In genomic region chr2:240440704-240441320, GRCh38 we compare ENCODE assay signal across 18 cellular contexts. TPM values are rescaled to one million over a fixed set of nuclear protein-coding genes. Genes with fewer than 3 reads are reported as not detected.
DNase-seq lines count a peak whose midpoint lies in the region; ATAC-seq and TF ChIP-seq lines count a peak whose summit lies in the region.
"Had no signal": no experiment of that assay in that cellular context is flagged by ENCODE, and none has a peak within 500 bp of the region (broad histone marks: within the 10 kb centered on the region; RNA-seq: fewer than 3 reads in every experiment).

No MANE protein-coding gene starts in this region.

- H3K9me3 ChIP-seq in right cardiac atrium (ENCODE audit: control insufficient read depth, low read length) (no peaks in the 10 kb centered on the region), ovary (no peaks in the 10 kb centered on the region)
- H3K9me3 ChIP-seq: BLaER1 had no signal

- ATAC-seq in Right ventricle myocardium inferior: no peak
- ATAC-seq in right cardiac atrium: no peak
- ATAC-seq in GM19023 (IDR thresholded peaks at IDR 0.05; ENCODE audit: unreplicated experiment): no peak
- ATAC-seq: Panc1 had no signal

- H3K36me3 Mint-ChIP-seq in activated naive CD8-positive, alpha-beta T cell treated with anti-CD3 and anti-CD28 coated beads for 36 hours: no peaks in the 10 kb centered on the region
- H3K36me3 Mint-ChIP-seq: CD8-positive, alpha-beta memory T cell had no signal

- H3K27ac ChIP-seq in right cardiac atrium (ENCODE audit: low read length) (no peak overlapping the region), ovary (no peak overlapping the region)
- H3K27ac ChIP-seq: BLaER1 had no signal

- no peak overlapping the region for H3K4me3 Mint-ChIP-seq in activated naive CD8-positive, alpha-beta T cell treated with anti-CD3 and anti-CD28 coated beads for 36 hours
- H3K4me3 Mint-ChIP-seq: CD8-positive, alpha-beta memory T cell had no signal

- no peak overlapping the region for H3K4me3 ChIP-seq in right cardiac atrium (ENCODE audit: low read length)
- no peak overlapping the region for H3K4me3 ChIP-seq in ovary
- H3K4me3 ChIP-seq: BLaER1 had no signal

- peak; percentile 20 for DNase-seq in Right ventricle myocardium inferior (ENCODE audit: missing footprints)
- DNase-seq in cardiac septum (ENCODE audit: low spot score): no peak
- DNase-seq in right cardiac atrium: peak; percentile 8 to 42 (median 31)
- DNase-seq in ovary: peak in 4 of 5 donors; percentile 11 to 24 (median 17)
- DNase-seq in NOMO-1 treated with DMSO at 0.1 percent for 48 hours (lab: John Stamatoyannopoulos, UW; ENCODE audit: unreplicated experiment): no peak
- no peak for DNase-seq in activated naive CD4-positive, alpha-beta T cell treated with Interleukin-2 at 50 U/mL for 16 hours
- DNase-seq in activated naive CD8-positive, alpha-beta T cell treated with anti-CD3 and anti-CD28 coated beads for 36 hours: no peak
- DNase-seq: 8988T; CD8-positive, alpha-beta memory T cell; GF-D8; H7; NCI-H1417; NCI-H1930; NCI-H2171 treated with DMSO at 0.1 percent for 48 hours; NCI-H774 had no signal

- no peak for TF ChIP-seq CTCF in ovary (IDR thresholded peaks at IDR 0.05)

- no peaks in the 10 kb centered on the region for H3K4me1 ChIP-seq in right cardiac atrium (ENCODE audit: control insufficient read depth, insufficient read depth, low read length)
- H3K4me1 ChIP-seq in ovary (ENCODE audit: insufficient read depth): peaks cover 10% of the 10 kb centered on the region

- no peaks in the 10 kb centered on the region for H3K36me3 ChIP-seq in ovary
- H3K36me3 ChIP-seq: BLaER1 had no signal

- no peak for TF ChIP-seq POLR2A in ovary (IDR thresholded peaks at IDR 0.05)

- H3K27ac Mint-ChIP-seq in activated naive CD8-positive, alpha-beta T cell treated with anti-CD3 and anti-CD28 coated beads for 36 hours: no peak overlapping the region
- H3K27ac Mint-ChIP-seq: CD8-positive, alpha-beta memory T cell had no signal

- peaks cover 21% of the 10 kb centered on the region for H3K27me3 Mint-ChIP-seq in activated naive CD8-positive, alpha-beta T cell treated with anti-CD3 and anti-CD28 coated beads for 36 hours

- H3K27me3 ChIP-seq in right cardiac atrium (ENCODE audit: control insufficient read depth, insufficient read depth) (no peaks in the 10 kb centered on the region), ovary (no peaks in the 10 kb centered on the region)

- no peaks in the 10 kb centered on the region for H3K4me1 Mint-ChIP-seq in activated naive CD8-positive, alpha-beta T cell treated with anti-CD3 and anti-CD28 coated beads for 36 hours

- intact Hi-C loops in Right ventricle myocardium inferior (cut with DNase I) (no loop called here), cardiac septum (cut with DNase I) (no loop called here), right cardiac atrium (cut with DNase I) (no loop called here), ovary (cut with DNase I) (no loop called here)

- H3K9me3 Mint-ChIP-seq in activated naive CD8-positive, alpha-beta T cell treated with anti-CD3 and anti-CD28 coated beads for 36 hours: no peaks in the 10 kb centered on the region
- H3K9me3 Mint-ChIP-seq: CD8-positive, alpha-beta memory T cell had no signal

- no peak for TF ChIP-seq EP300 in ovary (IDR thresholded peaks at IDR 0.05)

- 86% methylated on average over 18 of the region's 18 CpGs for WGBS in right cardiac atrium
- WGBS in ovary, 3 donors: 92 to 94% (median 93%) methylated on average over 16 to 18 of the region's 18 CpGs

RNA-seq across cellular contexts. Expression of gene GPC1, which starts 5.3 kb away (rescaled TPM):
- total RNA-seq in Right ventricle myocardium inferior (182 TPM), cardiac septum (291 TPM), right cardiac atrium (100 to 1,000 TPM in 2 of 4 donors, 10 to 100 TPM in 2; 75.8 to 107 (median 94.8) TPM), ovary (100 to 1,000 TPM in 1 of 7 donors, 10 to 100 TPM in 6; 27.2 to 149 (median 73.3) TPM)
- polyA plus RNA-seq in right cardiac atrium (118 TPM), ovary (10 to 100 TPM in 1 of 2 donors, 1 to 10 TPM in 1; 2.9 to 63.3 TPM)
- 1 to 10 TPM in 1 of 2 experiments, under 1 TPM in 1; 0.64 to 1.3 TPM for total RNA-seq in activated naive CD8-positive, alpha-beta T cell treated with anti-CD3 and anti-CD28 coated beads for 36 hours

Comparison
In these comparisons a context has a peak if more than half of its experiments do, and no peak if none do; other contexts are left out.
1. DNase-seq: peak in Right ventricle myocardium inferior (single experiment), right cardiac atrium (3 of 3) and ovary (4 of 5); none in cardiac septum (single experiment), NOMO-1 treated with DMSO at 0.1 percent for 48 hours (single experiment), activated naive CD4-positive, alpha-beta T cell treated with Interleukin-2 at 50 U/mL for 16 hours (single experiment) and activated naive CD8-positive, alpha-beta T cell treated with anti-CD3 and anti-CD28 coated beads for 36 hours (single experiment).
2. RNA of gene GPC1, which starts 5.3 kb away (total RNA-seq): 291 TPM in cardiac septum (single experiment), 182 TPM in Right ventricle myocardium inferior (single experiment), 75.8 to 107 TPM in right cardiac atrium and 27.2 to 149 TPM in ovary; 0.64 to 1.3 TPM in activated naive CD8-positive, alpha-beta T cell treated with anti-CD3 and anti-CD28 coated beads for 36 hours; every median in the first group is over 10 times any median in the second.